2 cellular contexts compared by ENCODE assay signal in the genomic region with DNA sequence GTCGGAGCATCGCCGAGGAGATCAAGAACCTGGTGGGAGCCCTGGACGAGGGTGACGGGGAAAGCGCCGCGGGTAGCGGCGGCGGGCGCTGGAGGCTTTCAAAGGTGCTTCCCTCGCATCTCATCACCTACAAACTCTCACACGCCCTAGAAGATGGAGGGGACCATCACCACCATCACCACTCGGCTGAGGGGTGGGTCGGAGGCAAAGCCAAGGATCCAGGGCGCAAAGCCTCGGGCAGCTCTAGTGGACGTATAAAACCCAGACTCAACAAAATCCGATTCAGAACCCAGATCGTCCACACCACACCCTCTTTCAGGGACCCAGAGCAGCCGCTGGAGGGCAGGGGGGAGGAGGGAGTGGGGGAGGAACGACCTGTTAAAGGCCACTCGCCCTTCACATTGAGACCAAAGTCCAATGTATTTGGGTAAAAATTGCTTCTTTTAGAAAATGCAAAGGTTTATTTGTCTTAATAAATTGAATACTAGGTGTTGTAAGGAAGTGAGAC.
TF ChIP-seq lines count a peak whose summit lies in the region.

No MANE protein-coding gene starts in this region.

TF ChIP-seq in SK-N-SH, 30 proteins besides CTCF, POLR2A, EP300 and RAD21 (continued from another document):
- no peak for TF ChIP-seq GABPA (IDR thresholded peaks at IDR 0.05; ENCODE audit: low read depth)
- no peak for TF ChIP-seq POLR2AphosphoS5 (IDR thresholded peaks at IDR 0.05; ENCODE audit: low read depth, low read length)
- no peak for TF ChIP-seq ZBTB33 (IDR thresholded peaks at IDR 0.05; ENCODE audit: borderline replicate concordance, low read depth)
- TF ChIP-seq GATA2 (CRISPR knock-in tag; IDR thresholded peaks at IDR 0.05) = no peak
- TF ChIP-seq IRF3 (IDR thresholded peaks at IDR 0.05; ENCODE audit: low read depth, low read length) = no peak
- no peak for TF ChIP-seq RXRA (IDR thresholded peaks at IDR 0.05; ENCODE audit: borderline replicate concordance, low read depth)
- no peak for TF ChIP-seq RCOR1 (IDR thresholded peaks at IDR 0.05; ENCODE audit: low read length)
- no peak for TF ChIP-seq MXI1 (IDR thresholded peaks at IDR 0.05; ENCODE audit: low read depth, low read length)
- TF ChIP-seq TEAD4 (IDR thresholded peaks at IDR 0.05; ENCODE audit: borderline replicate concordance, insufficient read depth) = no peak
- TF ChIP-seq TCF12 (IDR thresholded peaks at IDR 0.05) = no peak
- TF ChIP-seq FOSL2 (IDR thresholded peaks at IDR 0.05; ENCODE audit: borderline replicate concordance, low read depth) = no peak
- no peak for TF ChIP-seq EZH2phosphoT487 (IDR thresholded peaks at IDR 0.05; ENCODE audit: borderline replicate concordance, low read depth)
- no peak for TF ChIP-seq NFIC (IDR thresholded peaks at IDR 0.05; ENCODE audit: borderline replicate concordance)
- no peak for TF ChIP-seq FOXM1 (IDR thresholded peaks at IDR 0.05; ENCODE audit: low read depth)
- TF ChIP-seq TAF1 (IDR thresholded peaks at IDR 0.05; ENCODE audit: borderline replicate concordance, low read depth, low read length) = no peak

TF ChIP-seq in SK-N-SH treated with all-trans-retinoic acid at 6 μM for 48 hours, 23 proteins besides CTCF, POLR2A, EP300 and RAD21 (continued from another document):
- TF ChIP-seq TSHZ2 (CRISPR knock-in tag; IDR thresholded peaks at IDR 0.05) (no peak), ARNTL (CRISPR knock-in tag; IDR thresholded peaks at IDR 0.05; ENCODE audit: borderline replicate concordance, low read depth) (no peak), PPARA (CRISPR knock-in tag; IDR thresholded peaks at IDR 0.05; ENCODE audit: borderline replicate concordance) (no peak), BACH2 (CRISPR knock-in tag; IDR thresholded peaks at IDR 0.05; ENCODE audit: borderline replicate concordance) (no peak), RARB (CRISPR knock-in tag; IDR thresholded peaks at IDR 0.05) (no peak)
